22 cellular contexts compared by ENCODE assay signal in genomic region chr3:150538324-150539208, GRCh38. TPM values are rescaled to one million over a fixed set of nuclear protein-coding genes. Genes with fewer than 3 reads are reported as not detected.
A peak's percentile ranks its signal among the peaks of the same experiment; 100 is the strongest.
DNase-seq lines count a peak whose midpoint lies in the region; ATAC-seq and TF ChIP-seq lines count a peak whose summit lies in the region.
"Had no signal": no experiment of that assay in that cellular context is flagged by ENCODE, and none has a peak within 500 bp of the region (broad histone marks: within the 10 kb centered on the region; RNA-seq: fewer than 3 reads in every experiment).

No MANE protein-coding gene starts in this region.

- WGBS in SK-N-SH (ENCODE audit: low lambda C conversion rate), result 89% methylated on average over 10 of the region's 10 CpGs
- WGBS in prostate gland, result 51% methylated on average over 10 of the region's 10 CpGs

- H3K27me3 Mint-ChIP-seq in effector memory CD8-positive, alpha-beta T cell, result no peaks in the 10 kb centered on the region
- H3K27me3 Mint-ChIP-seq: IgD-negative memory B cell; memory B cell; natural killer cell treated with Interleukin-12 subunit alpha and Interleukin-12 subunit beta and Interleukin-15 and Interleukin-18, amount 100 ng/mL, for 72 hours had no signal

- no peak overlapping the region for H3K27ac ChIP-seq in SK-N-SH (ENCODE audit: low read depth in 2 of 2, low read length in 1 of 2)
- no peak overlapping the region for H3K27ac ChIP-seq in DND-41 (ENCODE audit: low read length)
- H3K27ac ChIP-seq in prostate gland, result peak overlapping the region; percentile 23 to 38
- H3K27ac ChIP-seq in vagina, result no peak overlapping the region
- H3K27ac ChIP-seq: esophagus squamous epithelium, skin epidermis had no signal

- H3F3A ChIP-seq in SK-N-SH (replicated peaks; ENCODE audit: insufficient read depth), result peaks cover 4% of the 10 kb centered on the region

- peaks cover 23% of the 10 kb centered on the region for H3K36me3 Mint-ChIP-seq in effector memory CD8-positive, alpha-beta T cell (ENCODE audit: insufficient read depth)
- H3K36me3 Mint-ChIP-seq: IgD-negative memory B cell had no signal

- H3K4me1 ChIP-seq in SK-N-SH (ENCODE audit: control insufficient read depth in 1 of 2, insufficient read depth in 2 of 2, low read depth in 1 of 2, low read length in 1 of 2), result peaks cover 0 to under 1% of the 10 kb centered on the region in 2 experiments; a peak in 2 of 4 replicates
- no peaks in the 10 kb centered on the region; the same call in 1 of the 2 replicates for H3K4me1 ChIP-seq in DND-41 (ENCODE audit: insufficient read depth, low read length)
- peaks cover 14% of the 10 kb centered on the region for H3K4me1 ChIP-seq in prostate gland (replicated peaks)
- peaks cover 8% of the 10 kb centered on the region for H3K4me1 ChIP-seq in vagina
- H3K4me1 ChIP-seq: testis had no signal

- H4K20me1 ChIP-seq in SK-N-SH (ENCODE audit: insufficient read depth) (peaks cover 18% of the 10 kb centered on the region), DND-41 (ENCODE audit: insufficient read depth, low read length) (0 out of 2 replicates have a peak, but pooled peaks cover 3% of the 10 kb centered on the region)

- CTCF ChIA-PET in SK-N-SH (lab: Yijun Ruan, JAX), result interaction anchor here (1.1 to 1.6 kb wide), 4 partner anchors 9 to 43 kb away, joined by 3 to 6 read pairs (median 5); no protein-coding TSS in a partner anchor

- TF ChIP-seq EP300 in SK-N-SH (IDR thresholded peaks at IDR 0.05; ENCODE audit: borderline replicate concordance in 1 of 2, low read depth in 1 of 2, low read length in 1 of 2), result no peak

- H3K9me3 ChIP-seq in SK-N-SH (no peaks in the 10 kb centered on the region), DND-41 (ENCODE audit: insufficient read depth, low read length, severe bottlenecking) (no peaks in the 10 kb centered on the region), prostate gland (no peaks in the 10 kb centered on the region), vagina (no peaks in the 10 kb centered on the region)
- H3K9me3 ChIP-seq: esophagus squamous epithelium, HAP-1, testis had no signal

- peaks cover 27% of the 10 kb centered on the region for H3K79me2 ChIP-seq in SK-N-SH (ENCODE audit: insufficient read depth)
- H3K79me2 ChIP-seq in DND-41 (ENCODE audit: insufficient read depth, low read length), result peaks cover 7% of the 10 kb centered on the region

- peaks cover 6 to 18% of the 10 kb centered on the region in 2 donors for H3K4me1 Mint-ChIP-seq in effector memory CD8-positive, alpha-beta T cell (ENCODE audit: low read depth in 2 of 2)
- H3K4me1 Mint-ChIP-seq: memory B cell had no signal

- H2AFZ ChIP-seq in SK-N-SH (ENCODE audit: low read depth), result no peak overlapping the region
- no peak overlapping the region for H2AFZ ChIP-seq in DND-41 (ENCODE audit: low read depth, low read length)

- DNase-seq in SK-N-SH (no peak), DND-41 (no peak), prostate gland (ENCODE audit: low spot score) (peak; percentile 47), vagina (ENCODE audit: extremely low spot score in 2 of 2) (no peak)
- no peak for DNase-seq in effector memory CD8-positive, alpha-beta T cell
- DNase-seq: ACHN; caudate nucleus; DMS79 treated with DMSO at 0.1 percent for 48 hours; esophagus squamous epithelium; NCI-H1694 treated with DMSO at 0.1 percent for 48 hours; SIG-M5; stimulated activated CD4-positive, alpha-beta T cell treated with anti-CD3 and anti-CD28 coated beads, Interleukin-4, amount 100 ng/mL, for 24 hours; testis had no signal

- TF ChIP-seq POLR2A in prostate gland (IDR thresholded peaks at IDR 0.05), result no peak
- TF ChIP-seq POLR2A in vagina (IDR thresholded peaks at IDR 0.05), result no peak

- H3K4me3 ChIP-seq in SK-N-SH (ENCODE audit: low read depth in 2 of 2, low read length in 1 of 2) (no peak overlapping the region), DND-41 (ENCODE audit: low read depth in 1 of 2, low read length in 2 of 2) (no peak overlapping the region), prostate gland (no peak overlapping the region), vagina (no peak overlapping the region)
- H3K4me3 ChIP-seq: esophagus squamous epithelium, HAP-1, skin epidermis, testis had no signal

- peak overlapping the region; percentile 32 to 59 for H3K27ac Mint-ChIP-seq in effector memory CD8-positive, alpha-beta T cell
- H3K27ac Mint-ChIP-seq: IgD-negative memory B cell; memory B cell; natural killer cell treated with Interleukin-12 subunit alpha and Interleukin-12 subunit beta and Interleukin-15 and Interleukin-18, amount 100 ng/mL, for 72 hours; T-helper 1 cell treated with Interleukin-12 subunit alpha and Interleukin-12 subunit beta and Interleukin-4 antibody, amounts not matched to agents 30 μg/mL and 1 μg/mL, for 36 hours had no signal

- TF ChIP-seq CTCF in SK-N-SH (IDR thresholded peaks at IDR 0.05), result no peak
- no peak for TF ChIP-seq CTCF in DND-41 (IDR thresholded peaks at IDR 0.05; ENCODE audit: borderline replicate concordance, extremely low read depth, low read length, poor library complexity, severe bottlenecking)
- TF ChIP-seq CTCF in prostate gland (IDR thresholded peaks at IDR 0.05), result no peak
- TF ChIP-seq CTCF in vagina (IDR thresholded peaks at IDR 0.05), result no peak

- H3K27me3 ChIP-seq in SK-N-SH (ENCODE audit: insufficient read depth) (no peaks in the 10 kb centered on the region), DND-41 (ENCODE audit: insufficient read depth, low read length, poor library complexity) (no peaks in the 10 kb centered on the region), prostate gland (replicated peaks; ENCODE audit: insufficient read depth) (no peaks in the 10 kb centered on the region), vagina (no peaks in the 10 kb centered on the region)
- H3K27me3 ChIP-seq: esophagus squamous epithelium, testis had no signal

- no peak for TF ChIP-seq RAD21 in SK-N-SH (IDR thresholded peaks at IDR 0.05; ENCODE audit: low read length)

- POLR2A ChIA-PET in SK-N-SH (lab: Yijun Ruan, JAX), result no interaction called here

- intact Hi-C loops in prostate gland (cut with DNase I), result no loop called here
- intact Hi-C loops in vagina (cut with DNase I), result no loop called here

- no peaks in the 10 kb centered on the region for H3K9me2 ChIP-seq in SK-N-SH

- H3K9me3 Mint-ChIP-seq in effector memory CD8-positive, alpha-beta T cell, result no peaks in the 10 kb centered on the region
- H3K9me3 Mint-ChIP-seq: IgD-negative memory B cell; memory B cell; natural killer cell treated with Interleukin-12 subunit alpha and Interleukin-12 subunit beta and Interleukin-15 and Interleukin-18, amount 100 ng/mL, for 72 hours; T-helper 1 cell treated with Interleukin-12 subunit alpha and Interleukin-12 subunit beta and Interleukin-4 antibody, amounts not matched to agents 30 μg/mL and 1 μg/mL, for 36 hours had no signal

- H3K4me3 Mint-ChIP-seq in effector memory CD8-positive, alpha-beta T cell, result no peak overlapping the region
- H3K4me3 Mint-ChIP-seq: memory B cell; natural killer cell treated with Interleukin-12 subunit alpha and Interleukin-12 subunit beta and Interleukin-15 and Interleukin-18, amount 100 ng/mL, for 72 hours; T-helper 1 cell treated with Interleukin-12 subunit alpha and Interleukin-12 subunit beta and Interleukin-4 antibody, amounts not matched to agents 30 μg/mL and 1 μg/mL, for 36 hours had no signal

- peaks cover 26 to 30% of the 10 kb centered on the region in 2 experiments for H3K36me3 ChIP-seq in SK-N-SH (replicated peaks in 1 of 2; ENCODE audit: control insufficient read depth in 1 of 2, insufficient read depth in 2 of 2, low read length in 1 of 2)
- peaks cover 21% of the 10 kb centered on the region for H3K36me3 ChIP-seq in DND-41 (ENCODE audit: insufficient read depth, low read length)
- H3K36me3 ChIP-seq in prostate gland, result no peaks in the 10 kb centered on the region
- H3K36me3 ChIP-seq in vagina, result no peaks in the 10 kb centered on the region

- H3K4me2 ChIP-seq in SK-N-SH (no peak overlapping the region), DND-41 (ENCODE audit: insufficient read depth, low read length) (no peak overlapping the region)

- ATAC-seq in SK-N-SH treated with all-trans-retinoic acid at 6 μM for 48 hours, result peak; percentile 43
- ATAC-seq in DND-41 (ENCODE audit: insufficient read depth, low read depth), result peak; percentile 31; the same call in 1 of the 3 replicates
- ATAC-seq in effector memory CD8-positive, alpha-beta T cell (replicated peaks), result no peak
- ATAC-seq in HG02885 (IDR thresholded peaks at IDR 0.05; ENCODE audit: poor library complexity, unreplicated experiment), result no peak
- no peak for ATAC-seq in GM21737 (IDR thresholded peaks at IDR 0.05; ENCODE audit: unreplicated experiment)

- H3K9ac ChIP-seq in SK-N-SH (no peak overlapping the region), DND-41 (ENCODE audit: low read depth, low read length) (no peak overlapping the region)

TF ChIP-seq in SK-N-SH treated with all-trans-retinoic acid at 6 μM for 48 hours, 23 proteins besides CTCF, POLR2A, EP300 and RAD21 (continues in another document):
- no peak for TF ChIP-seq PPARA (CRISPR knock-in tag; IDR thresholded peaks at IDR 0.05; ENCODE audit: borderline replicate concordance)

TF ChIP-seq in SK-N-SH, 30 proteins besides CTCF, POLR2A, EP300 and RAD21 (continues in another document):
- TF ChIP-seq EZH2phosphoT487 (IDR thresholded peaks at IDR 0.05; ENCODE audit: borderline replicate concordance, low read depth) (no peak), MXI1 (IDR thresholded peaks at IDR 0.05; ENCODE audit: low read depth, low read length) (no peak), ELF1 (IDR thresholded peaks at IDR 0.05) (no peak)
- TF ChIP-seq, protein P1, sequence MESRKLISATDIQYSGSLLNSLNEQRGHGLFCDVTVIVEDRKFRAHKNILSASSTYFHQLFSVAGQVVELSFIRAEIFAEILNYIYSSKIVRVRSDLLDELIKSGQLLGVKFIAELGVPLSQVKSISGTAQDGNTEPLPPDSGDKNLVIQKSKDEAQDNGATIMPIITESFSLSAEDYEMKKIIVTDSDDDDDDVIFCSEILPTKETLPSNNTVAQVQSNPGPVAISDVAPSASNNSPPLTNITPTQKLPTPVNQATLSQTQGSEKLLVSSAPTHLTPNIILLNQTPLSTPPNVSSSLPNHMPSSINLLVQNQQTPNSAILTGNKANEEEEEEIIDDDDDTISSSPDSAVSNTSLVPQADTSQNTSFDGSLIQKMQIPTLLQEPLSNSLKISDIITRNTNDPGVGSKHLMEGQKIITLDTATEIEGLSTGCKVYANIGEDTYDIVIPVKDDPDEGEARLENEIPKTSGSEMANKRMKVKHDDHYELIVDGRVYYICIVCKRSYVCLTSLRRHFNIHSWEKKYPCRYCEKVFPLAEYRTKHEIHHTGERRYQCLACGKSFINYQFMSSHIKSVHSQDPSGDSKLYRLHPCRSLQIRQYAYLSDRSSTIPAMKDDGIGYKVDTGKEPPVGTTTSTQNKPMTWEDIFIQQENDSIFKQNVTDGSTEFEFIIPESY (IDR thresholded peaks at IDR 0.05; ENCODE audit: borderline replicate concordance, low read depth), result no peak

RNA-seq across cellular contexts. Expression of gene SERP1, which starts 7.7 kb away (rescaled TPM):
- polyA plus RNA-seq in SK-N-SH (2012; rRNA removed), result 61.7 and 77.4 TPM in 2 replicates
- polyA plus RNA-seq in SK-N-SH (2012; cell fraction: cytosol; rRNA removed), result 60.7 and 61.4 TPM in 2 replicates
- polyA plus RNA-seq in SK-N-SH (2012; cell fraction: nucleus; rRNA removed), result 77.7 and 128 TPM in 2 replicates
- 100 to 1,000 TPM; 304 to 473 TPM for total RNA-seq in prostate gland
- 231 TPM for total RNA-seq in vagina

RNA-seq across cellular contexts. Expression of gene EIF2A, which starts 8.0 kb away (rescaled TPM):
- polyA plus RNA-seq in SK-N-SH (2012; rRNA removed), result 67.0 and 72.7 TPM in 2 replicates
- 83.0 and 110 TPM in 2 replicates for polyA plus RNA-seq in SK-N-SH (2012; cell fraction: cytosol; rRNA removed)
- polyA plus RNA-seq in SK-N-SH (2012; cell fraction: nucleus; rRNA removed), result 35.4 and 70.9 TPM in 2 replicates
- total RNA-seq in prostate gland, result 100 to 1,000 TPM in 1 of 2 donors, 10 to 100 TPM in 1; 71.9 to 141 TPM
- total RNA-seq in vagina, result 146 TPM

Comparison
In these comparisons a context has a peak if more than half of its experiments do, and no peak if none do; other contexts are left out.
1. ATAC-seq: peak in SK-N-SH treated with all-trans-retinoic acid at 6 μM for 48 hours (single experiment) and DND-41 (single experiment); none in effector memory CD8-positive, alpha-beta T cell (single experiment), HG02885 (single experiment) and GM21737 (single experiment).
2. H3K27ac ChIP-seq: peak in prostate gland (2 of 2); none in SK-N-SH (0 of 2), DND-41 (single experiment) and vagina (single experiment).